In the genomic region with DNA sequence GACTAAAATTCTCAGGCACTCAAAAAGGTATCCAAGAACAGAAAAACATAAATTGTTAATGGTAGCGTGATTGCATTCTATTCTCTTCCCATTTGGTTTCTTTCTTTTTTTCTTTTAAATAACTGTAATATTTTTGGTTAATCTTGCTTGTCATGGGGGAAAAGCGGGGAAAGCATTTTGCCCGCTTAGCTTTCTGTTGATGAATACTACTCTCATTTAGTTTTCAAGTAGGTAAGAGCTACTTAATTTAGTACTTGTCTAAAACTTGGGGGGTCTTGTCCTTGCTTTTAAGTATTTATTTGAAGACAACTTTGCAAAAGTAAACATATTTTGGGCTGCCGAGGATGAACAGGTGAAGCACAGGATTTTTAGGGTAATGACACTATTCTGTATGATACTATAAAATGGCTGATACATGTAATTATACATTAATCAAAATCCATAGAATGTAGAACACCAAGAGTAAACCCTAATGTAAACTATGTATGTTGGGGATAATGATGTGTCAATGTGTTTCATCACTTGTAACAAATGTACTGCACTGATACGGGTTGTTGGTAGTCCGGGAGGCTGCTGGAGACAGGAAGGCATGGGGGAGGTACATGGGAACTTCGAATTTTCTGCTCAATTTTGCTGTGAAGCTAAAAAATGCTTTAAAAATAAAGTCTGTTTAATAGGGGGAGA, we compare ENCODE assay signal across 8 cellular contexts. TPM values are rescaled to one million over a fixed set of nuclear protein-coding genes. Genes with fewer than 3 reads are reported as not detected.
DNase-seq lines count a peak whose midpoint lies in the region; FAIRE-seq and TF ChIP-seq lines count a peak whose summit lies in the region.

No MANE protein-coding gene starts in this region.

- no peak overlapping the region for H4K8ac ChIP-seq in trophoblast cell (ENCODE audit: low read depth, low read length)

- TF ChIP-seq POLR2A in Peyer's patch (IDR thresholded peaks at IDR 0.05) (no peak), endothelial cell of umbilical vein (IDR thresholded peaks at IDR 0.05; ENCODE audit: low read depth, low read length) (no peak)

- WGBS in trophoblast cell (ENCODE audit: extremely low coverage, insufficient coverage, insufficient read length): no CpG with 5 or more reads among the region's 7 CpGs

- no peak overlapping the region for H2BK12ac ChIP-seq in trophoblast cell (ENCODE audit: low read length)

- no peak overlapping the region for H3K18ac ChIP-seq in trophoblast cell (ENCODE audit: low read length)

- H3K4me2 ChIP-seq in endothelial cell of umbilical vein (ENCODE audit: insufficient read depth, low read length) (peak overlapping the region; percentile 94), trophoblast cell (ENCODE audit: low read length) (peak overlapping the region; percentile 63)

- H3K4me1 ChIP-seq in Peyer's patch (peaks cover 0 to 29% (median 11%) of the 10 kb centered on the region in 4 donors), endothelial cell of umbilical vein (ENCODE audit: control insufficient read depth, extremely low read depth, insufficient read depth, low read length) (peaks cover 47% of the 10 kb centered on the region), trophoblast cell (ENCODE audit: control insufficient read depth in 1 of 2, insufficient read depth in 2 of 2, low read length in 2 of 2) (no peaks in the 10 kb centered on the region)

- H4K12ac ChIP-seq in trophoblast cell (ENCODE audit: low read depth, low read length): no peak overlapping the region

- POLR2A ChIA-PET in endothelial cell of umbilical vein (lab: Charles Lee): no interaction called here

- H3K27ac ChIP-seq in Peyer's patch (peak overlapping the region; percentile 93 to 98 (median 96)), endothelial cell of umbilical vein (ENCODE audit: insufficient read depth, low read depth, low read length) (peak overlapping the region; percentile 89), trophoblast cell (ENCODE audit: low read depth, low read length) (no peak overlapping the region)

- H2BK120ac ChIP-seq in trophoblast cell (ENCODE audit: insufficient read depth, low read length, poor library complexity): no peak overlapping the region

- H3K14ac ChIP-seq in trophoblast cell (ENCODE audit: low read length): no peak overlapping the region

- no peak for TF ChIP-seq CTCF in GM06990 (IDR thresholded peaks at IDR 0.05; ENCODE audit: insufficient read depth, low read length, poor library complexity, severe bottlenecking)
- TF ChIP-seq CTCF in Peyer's patch (IDR thresholded peaks at IDR 0.05): no peak
- TF ChIP-seq CTCF in endothelial cell of umbilical vein (IDR thresholded peaks at IDR 0.05; ENCODE audit: extremely low read depth in 1 of 2, insufficient read depth in 1 of 2, low read depth in 1 of 2, low read length in 2 of 2): no peak
- TF ChIP-seq CTCF in D721Med (IDR thresholded peaks at IDR 0.05; ENCODE audit: insufficient read depth, missing control alignments): no peak

- H3K9ac ChIP-seq in endothelial cell of umbilical vein (replicated peaks; ENCODE audit: extremely low read depth, insufficient read depth, low read length): peak overlapping the region; percentile 98
- no peak overlapping the region for H3K9ac ChIP-seq in trophoblast cell (ENCODE audit: low read length)

- no peaks in the 10 kb centered on the region for H4K20me1 ChIP-seq in endothelial cell of umbilical vein (replicated peaks; ENCODE audit: control insufficient read depth, extremely low read depth, insufficient read depth, low read length)

- H3K36me3 ChIP-seq in GM06990 (ENCODE audit: control insufficient read depth, insufficient read depth, low read length): no peaks in the 10 kb centered on the region
- H3K36me3 ChIP-seq in Peyer's patch: no peaks in the 10 kb centered on the region
- no peaks in the 10 kb centered on the region for H3K36me3 ChIP-seq in endothelial cell of umbilical vein (ENCODE audit: control insufficient read depth in 2 of 2, extremely low read depth in 1 of 2, insufficient read depth in 2 of 2, low read length in 2 of 2)
- no peaks in the 10 kb centered on the region for H3K36me3 ChIP-seq in trophoblast cell (ENCODE audit: control insufficient read depth in 1 of 2, insufficient read depth in 2 of 2, low read length in 2 of 2)

- H3K27me3 ChIP-seq in GM06990 (replicated peaks; ENCODE audit: control insufficient read depth, insufficient read depth, low read length): no peaks in the 10 kb centered on the region
- no peaks in the 10 kb centered on the region for H3K27me3 ChIP-seq in Peyer's patch
- H3K27me3 ChIP-seq in endothelial cell of umbilical vein (ENCODE audit: control insufficient read depth in 2 of 2, insufficient read depth in 2 of 2, low read length in 2 of 2): no peaks in the 10 kb centered on the region
- no peaks in the 10 kb centered on the region for H3K27me3 ChIP-seq in trophoblast cell (ENCODE audit: insufficient read depth, low read length)

- no peak overlapping the region for H2AK5ac ChIP-seq in trophoblast cell (ENCODE audit: low read length)

- no peaks in the 10 kb centered on the region for H3K9me3 ChIP-seq in Peyer's patch
- H3K9me3 ChIP-seq in endothelial cell of umbilical vein (replicated peaks; ENCODE audit: control insufficient read depth, insufficient read depth, low read length): no peaks in the 10 kb centered on the region
- no peaks in the 10 kb centered on the region for H3K9me3 ChIP-seq in trophoblast cell (ENCODE audit: insufficient read depth, low read depth, low read length)

- FAIRE-seq in endothelial cell of umbilical vein (lab: Jason Lieb, UNC) (peak; percentile 42), D721Med (lab: Jason Lieb, UNC) (no peak)

- intact Hi-C loops in endothelial cell of umbilical vein (cut with micrococcal nuclease): loop anchor here (2.0 to 10.0 kb wide), 2 partner anchors 31 to 463 kb away; partner anchors contain the start of gene MET

- DNase-seq in GM06990 (ENCODE audit: extremely low read depth, insufficient read length) (no peak), Peyer's patch (no peak), endothelial cell of umbilical vein (ENCODE audit: low read depth, low spot score) (peak; percentile 46), trophoblast cell (peak; percentile 14 to 73), NCI-H226 (no peak), D721Med (ENCODE audit: insufficient read length, low spot score) (no peak), NCI-H526 (lab: John Stamatoyannopoulos, UW) (no peak)
- DNase-seq in stimulated activated CD4-positive, alpha-beta T cell treated with anti-CD3 and anti-CD28 coated beads, Interleukin-4, amount 100 ng/mL, for 1 hour: no peak

- H3K4me3 ChIP-seq in GM06990 (replicated peaks; ENCODE audit: low read depth, low read length): peak overlapping the region; percentile 84
- H3K4me3 ChIP-seq in Peyer's patch: peak overlapping the region; percentile 66 to 94 (median 82)
- peak overlapping the region; percentile 79 to 89 (median 84) for H3K4me3 ChIP-seq in endothelial cell of umbilical vein (replicated peaks in 1 of 3; ENCODE audit: insufficient read depth in 1 of 3, low read depth in 1 of 3, low read length in 3 of 3)
- H3K4me3 ChIP-seq in trophoblast cell (ENCODE audit: low read depth, low read length): no peak overlapping the region

- peaks cover 9% of the 10 kb centered on the region for H3K79me1 ChIP-seq in trophoblast cell (ENCODE audit: low read length)

- H2AFZ ChIP-seq in endothelial cell of umbilical vein (ENCODE audit: low read depth, low read length) (no peak overlapping the region), trophoblast cell (ENCODE audit: insufficient read depth, low read length, poor library complexity) (no peak overlapping the region)

- no peak overlapping the region for H3K23ac ChIP-seq in trophoblast cell (ENCODE audit: low read length)

- H4K91ac ChIP-seq in trophoblast cell (ENCODE audit: low read depth, low read length): no peak overlapping the region

- TSS peak; percentile 21 for BruUV-seq in endothelial cell of umbilical vein (replicated peaks; lab: Mats Ljungman, UMichigan)

- dilution Hi-C loops in endothelial cell of umbilical vein (cut with MboI; ENCODE audit: extremely low pct_ligation_motif_present, low sequenced_read_pairs): no loop called here

- H3K79me2 ChIP-seq in endothelial cell of umbilical vein (ENCODE audit: control insufficient read depth, insufficient read depth, low read length) (peaks cover 62% of the 10 kb centered on the region), trophoblast cell (ENCODE audit: control insufficient read depth, insufficient read depth, low read length, poor library complexity) (peaks cover 10% of the 10 kb centered on the region)

- no peak overlapping the region for H2BK5ac ChIP-seq in trophoblast cell (ENCODE audit: low read depth, low read length, poor library complexity)

- CTCF ChIA-PET in endothelial cell of umbilical vein (lab: Charles Lee): interaction anchor here (0.8 to 6.3 kb wide), 7 partner anchors 12 to 35 kb away, joined by 3 to 55 read pairs (median 8); no protein-coding TSS in a partner anchor

- H3K9me1 ChIP-seq in endothelial cell of umbilical vein (replicated peaks; ENCODE audit: control insufficient read depth, extremely low read depth, insufficient read depth, low read length): no peaks in the 10 kb centered on the region

- H3K4ac ChIP-seq in trophoblast cell (ENCODE audit: low read depth, low read length): peak overlapping the region; percentile 79

TF ChIP-seq in endothelial cell of umbilical vein, 7 proteins besides CTCF, POLR2A, EP300 and RAD21:
- TF ChIP-seq JUN (IDR thresholded peaks at IDR 0.05; ENCODE audit: borderline replicate concordance, insufficient read depth, insufficient read length, low read depth): no peak
- TF ChIP-seq GATA2 (IDR thresholded peaks at IDR 0.05; ENCODE audit: insufficient read depth, insufficient read length, low read depth, low read length): no peak
- TF ChIP-seq, protein P1, sequence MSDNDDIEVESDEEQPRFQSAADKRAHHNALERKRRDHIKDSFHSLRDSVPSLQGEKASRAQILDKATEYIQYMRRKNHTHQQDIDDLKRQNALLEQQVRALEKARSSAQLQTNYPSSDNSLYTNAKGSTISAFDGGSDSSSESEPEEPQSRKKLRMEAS (IDR thresholded peaks at IDR 0.05; ENCODE audit: insufficient read depth, insufficient read length): no peak
- TF ChIP-seq FOS (IDR thresholded peaks at IDR 0.05; ENCODE audit: borderline replicate concordance, insufficient read depth, low read length): no peak
- no peak for TF ChIP-seq POLR2AphosphoS5 (IDR thresholded peaks at IDR 0.05; ENCODE audit: insufficient read depth, low read depth, low read length)
- no peak for TF ChIP-seq EZH2 (IDR thresholded peaks at IDR 0.05; ENCODE audit: borderline replicate concordance, low read depth, low read length, severe bottlenecking)
TF ChIP-seq in endothelial cell of umbilical vein: peak in this region for 0.

RNA-seq across cellular contexts. Expression of gene TES, which starts 1.7 kb away (rescaled TPM):
- total RNA-seq in Peyer's patch (10 to 100 TPM; 62.7 to 97.4 (median 69.6) TPM), endothelial cell of umbilical vein (50.5 and 64.8 TPM in 2 replicates)
- 31.3 and 35.3 TPM in 2 replicates for polyA plus RNA-seq in endothelial cell of umbilical vein
- polyA plus RNA-seq in endothelial cell of umbilical vein (2011; cell fraction: cytosol; rRNA removed): 31.6 and 33.6 TPM in 2 replicates
- 116 and 122 TPM in 2 replicates for polyA plus RNA-seq in endothelial cell of umbilical vein (2011; cell fraction: nucleus; rRNA removed)
- 28.0 and 38.8 TPM in 2 replicates for polyA plus RNA-seq in endothelial cell of umbilical vein (2012)
- polyA minus RNA-seq in endothelial cell of umbilical vein: 44.3 and 48.7 TPM in 2 replicates
- 39.0 TPM for polyA minus RNA-seq in endothelial cell of umbilical vein (2011; cell fraction: cytosol; rRNA and poly(A)+ RNA removed)
- 72.9 and 85.3 TPM in 2 replicates for polyA minus RNA-seq in endothelial cell of umbilical vein (2011; cell fraction: nucleus; rRNA and poly(A)+ RNA removed)
- 166 and 171 TPM in 2 replicates for polyA plus RNA-seq in trophoblast cell (2013)

Comparison
In these comparisons a context has a peak if more than half of its experiments do, and no peak if none do; other contexts are left out.
1. DNase-seq: peak in endothelial cell of umbilical vein (single experiment) and trophoblast cell (2 of 2); none in GM06990 (single experiment), Peyer's patch (0 of 3), NCI-H226 (single experiment), D721Med (single experiment), stimulated activated CD4-positive, alpha-beta T cell treated with anti-CD3 and anti-CD28 coated beads, Interleukin-4, amount 100 ng/mL, for 1 hour (single experiment) and NCI-H526 (0 of 2).